8 cellular contexts compared by ENCODE assay signal in genomic region chr3:37855363-37855970, GRCh38. TPM values are rescaled to one million over a fixed set of nuclear protein-coding genes. Genes with fewer than 3 reads are reported as not detected.
DNase-seq lines count a peak whose midpoint lies in the region; ATAC-seq, FAIRE-seq and TF ChIP-seq lines count a peak whose summit lies in the region.

No MANE protein-coding gene starts in this region.

- in situ Hi-C loops in HepG2 (cut with HindIII; ENCODE audit: extremely low pct_ligation_motif_present, low pct_unique_long_range_greater_than_20kb): loop anchor here (5.0 kb wide), 2 partner anchors 112 to 147 kb away; no protein-coding TSS in a partner anchor

- peaks cover 11% of the 10 kb centered on the region for H3K27me3 ChIP-seq in GM23338 (ENCODE audit: insufficient read depth)
- no peaks in the 10 kb centered on the region for H3K27me3 ChIP-seq in HepG2 (ENCODE audit: control insufficient read depth in 1 of 2, insufficient read depth in 2 of 2, low read length in 2 of 2)

- no peak for TF ChIP-seq POLR2A in HepG2 (IDR thresholded peaks at IDR 0.05; ENCODE audit: insufficient read depth in 1 of 2, low read depth in 2 of 2, low read length in 2 of 2)

- H4K20me1 ChIP-seq in GM23338 (replicated peaks; ENCODE audit: insufficient read depth): no peaks in the 10 kb centered on the region
- H4K20me1 ChIP-seq in HepG2 (ENCODE audit: insufficient read depth, low read length): no peaks in the 10 kb centered on the region

- H3K9me3 Mint-ChIP-seq in GM23338: peaks cover 5% of the 10 kb centered on the region; the same call in 2 of the 3 replicates
- no peaks in the 10 kb centered on the region for H3K9me3 Mint-ChIP-seq in activated CD4-positive, alpha-beta T cell treated with anti-CD3 and anti-CD28 coated beads, Interleukin-2, amount 10 ng/mL, durations not matched to agents 24 days and 14 days

- H3K36me3 ChIP-seq in GM23338 (ENCODE audit: insufficient read depth) (no peaks in the 10 kb centered on the region), HepG2 (replicated peaks in 1 of 2; ENCODE audit: control insufficient read depth in 1 of 2, insufficient read depth in 2 of 2, low read length in 2 of 2) (no peaks in the 10 kb centered on the region; a peak in 1 of 5 replicates)

- peak; percentile 91 for TF ChIP-seq CTCF in C4-2B (conservative IDR thresholded peaks at IDR 0.05)
- peak; percentile 96 to 99 for TF ChIP-seq CTCF in GM23338 (conservative IDR thresholded peaks at IDR 0.05; ENCODE audit: low read depth in 2 of 2)
- peak; percentile 98 for TF ChIP-seq CTCF in HepG2 (CRISPR knock-in tag; IDR thresholded peaks at IDR 0.05)

- no peaks in the 10 kb centered on the region for H3K9me3 ChIP-seq in HepG2 (ENCODE audit: low read length)

- no peak overlapping the region for H3K4me2 ChIP-seq in GM23338
- no peak overlapping the region for H3K4me2 ChIP-seq in HepG2 (ENCODE audit: low read depth, low read length)

- no peak overlapping the region for H3K27ac Mint-ChIP-seq in GM23338
- no peak overlapping the region for H3K27ac Mint-ChIP-seq in activated CD4-positive, alpha-beta T cell treated with anti-CD3 and anti-CD28 coated beads, Interleukin-2, amount 10 ng/mL, durations not matched to agents 24 days and 14 days

- H3K9ac ChIP-seq in HepG2 (ENCODE audit: insufficient read depth, low read depth, low read length): no peak overlapping the region

- BruUV-seq in HepG2 (replicated peaks; lab: Mats Ljungman, UMichigan): no TSS peak

- peak; percentile 94 for FAIRE-seq in HepG2 (lab: Jason Lieb, UNC)

- H3F3A ChIP-seq in GM23338 (replicated peaks; ENCODE audit: low read depth): no peaks in the 10 kb centered on the region

- DNase-seq in GM23338 (ENCODE audit: low spot score) (peak; percentile 85), NCI-H2196 treated with DMSO at 0.1 percent for 48 hours (lab: John Stamatoyannopoulos, UW; ENCODE audit: unreplicated experiment) (peak; percentile 19), cerebellar cortex (ENCODE audit: low spot score) (peak; percentile 90), HepG2 (ENCODE audit: low spot score) (peak; percentile 53)
- DNase-seq in activated CD4-positive, alpha-beta T cell treated with anti-CD3 and anti-CD28 coated beads, Interleukin-2, amount 10 ng/mL, durations not matched to agents 24 days and 14 days: peak; percentile 93
- DNase-seq in stimulated activated CD4-positive, alpha-beta T cell treated with anti-CD3 and anti-CD28 coated beads, Interleukin-4, amount 100 ng/mL, for 48 hours (ENCODE audit: low read depth in 2 of 2): peak; percentile 71 to 79

- H3K4me3 Mint-ChIP-seq in GM23338: no peak overlapping the region
- no peak overlapping the region for H3K4me3 Mint-ChIP-seq in activated CD4-positive, alpha-beta T cell treated with anti-CD3 and anti-CD28 coated beads, Interleukin-2, amount 10 ng/mL, durations not matched to agents 24 days and 14 days

- H2AFZ ChIP-seq in GM23338: no peak overlapping the region
- no peak overlapping the region for H2AFZ ChIP-seq in HepG2 (ENCODE audit: low read length)

- TF ChIP-seq EP300 in HepG2 (IDR thresholded peaks at IDR 0.05; ENCODE audit: low read depth in 2 of 2, low read length in 2 of 2) (no peak), HepG2 (CRISPR knock-in tag; IDR thresholded peaks at IDR 0.05; ENCODE audit: borderline replicate concordance) (no peak)

- H3K27ac ChIP-seq in C4-2B: no peak overlapping the region; the same call in 1 of the 2 replicates
- no peak overlapping the region for H3K27ac ChIP-seq in GM23338 (ENCODE audit: low read depth)
- H3K27ac ChIP-seq in HepG2 (ENCODE audit: extremely low read length, insufficient read depth, low read length): no peak overlapping the region

- no peak overlapping the region for H3K4me3 ChIP-seq in GM23338
- H3K4me3 ChIP-seq in HepG2 (replicated peaks in 1 of 3; ENCODE audit: insufficient read depth in 1 of 3, low read depth in 2 of 3, low read length in 3 of 3): no peak overlapping the region

- H3K79me2 ChIP-seq in GM23338 (replicated peaks; ENCODE audit: insufficient read depth) (no peaks in the 10 kb centered on the region), HepG2 (ENCODE audit: insufficient read depth, low read length) (peaks cover 10% of the 10 kb centered on the region)

- peaks cover 4% of the 10 kb centered on the region; the same call in 1 of the 2 replicates for H3K9me2 ChIP-seq in GM23338 (ENCODE audit: insufficient read depth)

- TF ChIP-seq RAD21 in HepG2 (CRISPR knock-in tag; IDR thresholded peaks at IDR 0.05): peak; percentile 90

- peaks cover 19% of the 10 kb centered on the region for H3K4me1 ChIP-seq in GM23338 (ENCODE audit: insufficient read depth)
- H3K4me1 ChIP-seq in HepG2 (ENCODE audit: insufficient read depth, low read length): peaks cover 12% of the 10 kb centered on the region

- 31% methylated on average over 5 of the region's 5 CpGs for WGBS in HepG2 (ENCODE audit: low lambda C conversion rate)

- H3K27me3 Mint-ChIP-seq in GM23338 (ENCODE audit: insufficient read depth, low read depth, poor library complexity): peaks cover 12% of the 10 kb centered on the region
- no peaks in the 10 kb centered on the region for H3K27me3 Mint-ChIP-seq in activated CD4-positive, alpha-beta T cell treated with anti-CD3 and anti-CD28 coated beads, Interleukin-2, amount 10 ng/mL, durations not matched to agents 24 days and 14 days

- intact Hi-C loops in activated CD4-positive, alpha-beta T cell treated with anti-CD3 and anti-CD28 coated beads, Interleukin-2, amount 10 ng/mL, durations not matched to agents 24 days and 14 days (cut with micrococcal nuclease): loop anchor here (1.0 kb wide), 2 partner anchors 112 to 148 kb away; no protein-coding TSS in a partner anchor
- intact Hi-C loops in HepG2 (cut with micrococcal nuclease; ENCODE audit: unreplicated experiment): loop anchor here (1.0 kb wide), 2 partner anchors 112 to 148 kb away; no protein-coding TSS in a partner anchor

- CTCF ChIA-PET in HepG2 (lab: Yijun Ruan, JAX; ENCODE audit: low intra/inter-chr PET ratio, low total read pairs): interaction anchor here (0.8 to 3.2 kb wide), 6 partner anchors 55 to 148 kb away, joined by 3 to 59 read pairs (median 5); no protein-coding TSS in a partner anchor

- H3K36me3 Mint-ChIP-seq in GM23338 (ENCODE audit: low read depth): peaks cover 5% of the 10 kb centered on the region; the same call in 2 of the 3 replicates
- H3K36me3 Mint-ChIP-seq in activated CD4-positive, alpha-beta T cell treated with anti-CD3 and anti-CD28 coated beads, Interleukin-2, amount 10 ng/mL, durations not matched to agents 24 days and 14 days (ENCODE audit: low read depth): no peaks in the 10 kb centered on the region

- ATAC-seq in GM23338 (peak; percentile 67), HepG2 (peak; percentile 74), HG03457 (IDR thresholded peaks at IDR 0.05; ENCODE audit: unreplicated experiment) (no peak)

- H3K4me1 Mint-ChIP-seq in GM23338: peaks cover 15% of the 10 kb centered on the region
- peaks cover 5% of the 10 kb centered on the region for H3K4me1 Mint-ChIP-seq in activated CD4-positive, alpha-beta T cell treated with anti-CD3 and anti-CD28 coated beads, Interleukin-2, amount 10 ng/mL, durations not matched to agents 24 days and 14 days

- POLR2A ChIA-PET in HepG2 (lab: Yijun Ruan, JAX): interaction anchor here (1.0 to 2.8 kb wide), 4 partner anchors 31 to 125 kb away, joined by 3 to 18 read pairs (median 4); no protein-coding TSS in a partner anchor

TF ChIP-seq in HepG2, 621 proteins besides CTCF, POLR2A, EP300 and RAD21 (continues in another document):
- TF ChIP-seq ELF3 (CRISPR knock-in tag; IDR thresholded peaks at IDR 0.05) (peak; percentile 55; the same call in 1 of the 2 replicates), ZNF12 (CRISPR knock-in tag; IDR thresholded peaks at IDR 0.05) (no peak)
- TF ChIP-seq, protein P1, sequence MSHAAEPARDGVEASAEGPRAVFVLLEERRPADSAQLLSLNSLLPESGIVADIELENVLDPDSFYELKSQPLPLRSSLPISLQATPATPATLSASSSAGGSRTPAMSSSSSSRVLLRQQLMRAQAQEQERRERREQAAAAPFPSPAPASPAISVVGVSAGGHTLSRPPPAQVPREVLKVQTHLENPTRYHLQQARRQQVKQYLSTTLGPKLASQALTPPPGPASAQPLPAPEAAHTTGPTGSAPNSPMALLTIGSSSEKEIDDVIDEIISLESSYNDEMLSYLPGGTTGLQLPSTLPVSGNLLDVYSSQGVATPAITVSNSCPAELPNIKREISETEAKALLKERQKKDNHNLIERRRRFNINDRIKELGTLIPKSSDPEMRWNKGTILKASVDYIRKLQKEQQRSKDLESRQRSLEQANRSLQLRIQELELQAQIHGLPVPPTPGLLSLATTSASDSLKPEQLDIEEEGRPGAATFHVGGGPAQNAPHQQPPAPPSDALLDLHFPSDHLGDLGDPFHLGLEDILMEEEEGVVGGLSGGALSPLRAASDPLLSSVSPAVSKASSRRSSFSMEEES (CRISPR knock-in tag; IDR thresholded peaks at IDR 0.05): no peak

RNA-seq across cellular contexts. Expression of gene CTDSPL, which starts 6.2 kb away (rescaled TPM):
- total RNA-seq in GM23338 (2014; rRNA removed; shearing (Covaris generic)): 41.2 and 42.0 TPM in 2 replicates
- polyA plus RNA-seq in GM23338 (2016; fragmentation: Nextera tagmentation; extraction: Ambion mirVana) (23.2 and 23.8 TPM in 2 replicates), HepG2 (2011; rRNA removed) (95.3 and 142 TPM in 2 replicates)
- total RNA-seq in activated CD4-positive, alpha-beta T cell treated with anti-CD3 and anti-CD28 coated beads, Interleukin-2, amount 10 ng/mL, durations not matched to agents 24 days and 14 days: 6.1 and 6.5 TPM in 2 replicates
- total RNA-seq in HepG2 (2016; rRNA removed; fragmentation: Illumina TruSeq; extraction: Trizol): 25.0 and 26.1 TPM in 2 replicates
- total RNA-seq in HepG2 (2016; cell fraction: cytosol; rRNA removed; fragmentation: Illumina TruSeq; extraction: Trizol; ENCODE audit: low read depth): 24.7 and 25.0 TPM in 2 replicates
- 25.6 and 26.1 TPM in 2 replicates for total RNA-seq in HepG2 (2016; cell fraction: insoluble cytoplasmic fraction; rRNA removed; fragmentation: Illumina TruSeq; extraction: Trizol)
- 46.3 and 52.2 TPM in 2 replicates for total RNA-seq in HepG2 (2016; cell fraction: membrane; rRNA removed; fragmentation: Illumina TruSeq; extraction: Trizol)
- total RNA-seq in HepG2 (2016; cell fraction: nucleus; rRNA removed; fragmentation: Illumina TruSeq; extraction: Trizol): 16.9 and 19.3 TPM in 2 replicates
- polyA plus RNA-seq in HepG2 (2011; cell fraction: cytosol; rRNA removed): 86.6 and 103 TPM in 2 replicates
- polyA plus RNA-seq in HepG2 (2011; cell fraction: nucleus; rRNA removed): 70.8 and 101 TPM in 2 replicates
- polyA plus RNA-seq in HepG2 (2012): 66.4 and 82.0 TPM in 2 replicates
- polyA plus RNA-seq in HepG2 (2016; cell fraction: cytosol; fragmentation: Illumina TruSeq; extraction: Trizol; ENCODE audit: low read depth): 38.5 and 43.8 TPM in 2 replicates
- 24.8 and 29.3 TPM in 2 replicates for polyA plus RNA-seq in HepG2 (2016; cell fraction: insoluble cytoplasmic fraction; fragmentation: Illumina TruSeq; extraction: Trizol; ENCODE audit: low read depth)
- polyA plus RNA-seq in HepG2 (2016; cell fraction: membrane; fragmentation: Illumina TruSeq; extraction: Trizol; ENCODE audit: low read depth): 47.5 and 48.6 TPM in 2 replicates
- polyA plus RNA-seq in HepG2 (2016; cell fraction: nucleus; fragmentation: Illumina TruSeq; extraction: Trizol; ENCODE audit: insufficient read depth, low read depth): 19.3 and 20.6 TPM in 2 replicates
- polyA minus RNA-seq in HepG2 (2011; rRNA and poly(A)+ RNA removed; ENCODE audit: low replicate concordance): 46.8 and 257 TPM in 2 replicates
- 69.6 and 74.0 TPM in 2 replicates for polyA minus RNA-seq in HepG2 (2011; cell fraction: cytosol; rRNA and poly(A)+ RNA removed)
- polyA minus RNA-seq in HepG2 (2011; cell fraction: nucleus; rRNA and poly(A)+ RNA removed): 65.3 and 65.5 TPM in 2 replicates

Comparison
In these comparisons a context has a peak if more than half of its experiments do, and no peak if none do; other contexts are left out.
1. DNase-seq: peak in every context shown above with its lines; median percentile 93 in activated CD4-positive, alpha-beta T cell treated with anti-CD3 and anti-CD28 coated beads, Interleukin-2, amount 10 ng/mL, durations not matched to agents 24 days and 14 days; 90 in cerebellar cortex; 85 in GM23338; 75 in stimulated activated CD4-positive, alpha-beta T cell treated with anti-CD3 and anti-CD28 coated beads, Interleukin-4, amount 100 ng/mL, for 48 hours; 53 in HepG2; 19 in NCI-H2196 treated with DMSO at 0.1 percent for 48 hours.